In the genomic region with DNA sequence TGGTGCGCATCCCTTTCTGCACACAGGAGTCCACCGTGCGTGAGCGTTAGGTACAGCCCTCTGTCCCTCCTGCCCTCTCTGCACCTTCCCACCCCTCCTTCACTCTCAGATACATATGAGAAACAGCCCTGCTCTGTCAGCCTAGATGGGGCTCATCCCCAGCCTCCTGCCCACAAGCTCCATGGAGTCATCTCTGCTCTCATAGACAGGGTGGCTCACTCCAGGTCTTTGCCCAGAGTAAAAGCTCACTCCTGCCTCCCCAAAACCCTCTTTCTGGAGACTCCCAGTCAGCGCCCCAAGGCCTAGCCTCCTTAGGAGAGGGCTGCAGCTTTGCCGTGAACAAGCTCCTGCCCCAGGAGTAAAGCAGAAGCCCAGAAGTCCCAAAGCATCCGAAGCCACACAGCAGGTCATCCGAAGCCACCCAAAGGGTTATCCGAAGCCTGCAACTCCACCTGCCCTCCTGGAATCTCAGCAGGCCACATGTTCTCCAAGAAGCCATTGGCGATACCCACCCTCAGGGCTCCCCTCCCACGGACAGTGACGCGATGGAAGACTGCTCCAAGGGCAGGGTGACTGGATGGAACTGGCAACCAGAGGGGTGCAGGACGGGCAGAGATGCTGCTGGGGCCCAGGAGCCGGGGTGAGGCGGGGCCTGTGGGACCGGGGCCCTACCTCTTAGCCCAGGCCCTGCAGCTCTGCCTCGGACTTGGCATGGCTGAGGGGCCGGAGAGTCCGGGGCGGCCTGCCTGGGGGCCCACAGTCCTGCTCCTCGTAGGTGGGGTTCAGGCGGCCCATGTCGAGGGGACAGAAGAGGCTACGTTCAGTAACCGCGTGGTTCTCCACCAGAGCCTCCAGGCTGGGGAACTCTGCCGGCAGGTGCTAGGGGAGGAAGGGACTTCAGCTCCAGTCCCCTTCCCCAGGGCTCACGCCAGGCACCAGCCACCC, we compare ENCODE assay signal across 1 cellular context.
TF ChIP-seq lines count a peak whose summit lies in the region.

No MANE protein-coding gene starts in this region.

TF ChIP-seq in GM23338, 12 proteins besides CTCF, POLR2A, EP300 and RAD21 (continued from another document):
- TF ChIP-seq, protein P1, sequence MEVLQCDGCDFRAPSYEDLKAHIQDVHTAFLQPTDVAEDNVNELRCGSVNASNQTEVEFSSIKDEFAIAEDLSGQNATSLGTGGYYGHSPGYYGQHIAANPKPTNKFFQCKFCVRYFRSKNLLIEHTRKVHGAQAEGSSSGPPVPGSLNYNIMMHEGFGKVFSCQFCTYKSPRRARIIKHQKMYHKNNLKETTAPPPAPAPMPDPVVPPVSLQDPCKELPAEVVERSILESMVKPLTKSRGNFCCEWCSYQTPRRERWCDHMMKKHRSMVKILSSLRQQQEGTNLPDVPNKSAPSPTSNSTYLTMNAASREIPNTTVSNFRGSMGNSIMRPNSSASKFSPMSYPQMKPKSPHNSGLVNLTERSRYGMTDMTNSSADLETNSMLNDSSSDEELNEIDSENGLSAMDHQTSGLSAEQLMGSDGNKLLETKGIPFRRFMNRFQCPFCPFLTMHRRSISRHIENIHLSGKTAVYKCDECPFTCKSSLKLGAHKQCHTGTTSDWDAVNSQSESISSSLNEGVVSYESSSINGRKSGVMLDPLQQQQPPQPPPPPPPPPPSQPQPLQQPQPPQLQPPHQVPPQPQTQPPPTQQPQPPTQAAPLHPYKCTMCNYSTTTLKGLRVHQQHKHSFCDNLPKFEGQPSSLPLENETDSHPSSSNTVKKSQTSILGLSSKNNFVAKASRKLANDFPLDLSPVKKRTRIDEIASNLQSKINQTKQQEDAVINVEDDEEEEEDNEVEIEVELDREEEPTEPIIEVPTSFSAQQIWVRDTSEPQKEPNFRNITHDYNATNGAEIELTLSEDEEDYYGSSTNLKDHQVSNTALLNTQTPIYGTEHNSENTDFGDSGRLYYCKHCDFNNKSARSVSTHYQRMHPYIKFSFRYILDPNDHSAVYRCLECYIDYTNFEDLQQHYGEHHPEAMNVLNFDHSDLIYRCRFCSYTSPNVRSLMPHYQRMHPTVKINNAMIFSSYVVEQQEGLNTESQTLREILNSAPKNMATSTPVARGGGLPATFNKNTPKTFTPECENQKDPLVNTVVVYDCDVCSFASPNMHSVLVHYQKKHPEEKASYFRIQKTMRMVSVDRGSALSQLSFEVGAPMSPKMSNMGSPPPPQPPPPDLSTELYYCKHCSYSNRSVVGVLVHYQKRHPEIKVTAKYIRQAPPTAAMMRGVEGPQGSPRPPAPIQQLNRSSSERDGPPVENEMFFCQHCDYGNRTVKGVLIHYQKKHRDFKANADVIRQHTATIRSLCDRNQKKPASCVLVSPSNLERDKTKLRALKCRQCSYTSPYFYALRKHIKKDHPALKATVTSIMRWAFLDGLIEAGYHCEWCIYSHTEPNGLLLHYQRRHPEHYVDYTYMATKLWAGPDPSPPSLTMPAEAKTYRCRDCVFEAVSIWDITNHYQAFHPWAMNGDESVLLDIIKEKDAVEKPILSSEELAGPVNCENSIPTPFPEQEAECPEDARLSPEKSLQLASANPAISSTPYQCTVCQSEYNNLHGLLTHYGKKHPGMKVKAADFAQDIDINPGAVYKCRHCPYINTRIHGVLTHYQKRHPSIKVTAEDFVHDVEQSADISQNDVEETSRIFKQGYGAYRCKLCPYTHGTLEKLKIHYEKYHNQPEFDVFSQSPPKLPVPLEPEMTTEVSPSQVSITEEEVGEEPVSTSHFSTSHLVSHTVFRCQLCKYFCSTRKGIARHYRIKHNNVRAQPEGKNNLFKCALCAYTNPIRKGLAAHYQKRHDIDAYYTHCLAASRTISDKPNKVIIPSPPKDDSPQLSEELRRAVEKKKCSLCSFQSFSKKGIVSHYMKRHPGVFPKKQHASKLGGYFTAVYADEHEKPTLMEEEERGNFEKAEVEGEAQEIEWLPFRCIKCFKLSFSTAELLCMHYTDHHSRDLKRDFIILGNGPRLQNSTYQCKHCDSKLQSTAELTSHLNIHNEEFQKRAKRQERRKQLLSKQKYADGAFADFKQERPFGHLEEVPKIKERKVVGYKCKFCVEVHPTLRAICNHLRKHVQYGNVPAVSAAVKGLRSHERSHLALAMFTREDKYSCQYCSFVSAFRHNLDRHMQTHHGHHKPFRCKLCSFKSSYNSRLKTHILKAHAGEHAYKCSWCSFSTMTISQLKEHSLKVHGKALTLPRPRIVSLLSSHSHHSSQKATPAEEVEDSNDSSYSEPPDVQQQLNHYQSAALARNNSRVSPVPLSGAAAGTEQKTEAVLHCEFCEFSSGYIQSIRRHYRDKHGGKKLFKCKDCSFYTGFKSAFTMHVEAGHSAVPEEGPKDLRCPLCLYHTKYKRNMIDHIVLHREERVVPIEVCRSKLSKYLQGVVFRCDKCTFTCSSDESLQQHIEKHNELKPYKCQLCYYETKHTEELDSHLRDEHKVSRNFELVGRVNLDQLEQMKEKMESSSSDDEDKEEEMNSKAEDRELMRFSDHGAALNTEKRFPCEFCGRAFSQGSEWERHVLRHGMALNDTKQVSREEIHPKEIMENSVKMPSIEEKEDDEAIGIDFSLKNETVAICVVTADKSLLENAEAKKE (CRISPR knock-in tag; IDR thresholded peaks at IDR 0.05) = no peak
- TF ChIP-seq ZNF114 (CRISPR knock-in tag; IDR thresholded peaks at IDR 0.05) (no peak), JUNB (IDR thresholded peaks at IDR 0.05; ENCODE audit: unreplicated experiment) (no peak)
- TF ChIP-seq, protein P2, sequence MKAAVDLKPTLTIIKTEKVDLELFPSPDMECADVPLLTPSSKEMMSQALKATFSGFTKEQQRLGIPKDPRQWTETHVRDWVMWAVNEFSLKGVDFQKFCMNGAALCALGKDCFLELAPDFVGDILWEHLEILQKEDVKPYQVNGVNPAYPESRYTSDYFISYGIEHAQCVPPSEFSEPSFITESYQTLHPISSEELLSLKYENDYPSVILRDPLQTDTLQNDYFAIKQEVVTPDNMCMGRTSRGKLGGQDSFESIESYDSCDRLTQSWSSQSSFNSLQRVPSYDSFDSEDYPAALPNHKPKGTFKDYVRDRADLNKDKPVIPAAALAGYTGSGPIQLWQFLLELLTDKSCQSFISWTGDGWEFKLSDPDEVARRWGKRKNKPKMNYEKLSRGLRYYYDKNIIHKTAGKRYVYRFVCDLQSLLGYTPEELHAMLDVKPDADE (IDR thresholded peaks at IDR 0.05) = no peak
